In genomic region chr19:17766543-17767131, GRCh38 we compare ENCODE assay signal across 1 cellular context.
TF ChIP-seq lines count a peak whose summit lies in the region.

No MANE protein-coding gene starts in this region.

TF ChIP-seq in A549, 52 proteins besides CTCF, POLR2A, EP300 and RAD21 (continued from another document):
- no peak for TF ChIP-seq REST (IDR thresholded peaks at IDR 0.05)
- no peak for TF ChIP-seq NR3C1 (IDR thresholded peaks at IDR 0.05)
- no peak for TF ChIP-seq KDM1A (IDR thresholded peaks at IDR 0.05; ENCODE audit: low read depth)
- TF ChIP-seq ZFP36 (IDR thresholded peaks at IDR 0.05; ENCODE audit: borderline replicate concordance, partially characterized antibody) = no peak
- no peak for TF ChIP-seq NPAS2 (CRISPR knock-in tag; IDR thresholded peaks at IDR 0.05; ENCODE audit: borderline replicate concordance)
- TF ChIP-seq HOXB13 (CRISPR knock-in tag; IDR thresholded peaks at IDR 0.05; ENCODE audit: low read depth) = no peak
- peak; percentile 91 for TF ChIP-seq ESRRA (IDR thresholded peaks at IDR 0.05; ENCODE audit: borderline replicate concordance, low read length)
- no peak for TF ChIP-seq ZNF302 (CRISPR knock-in tag; IDR thresholded peaks at IDR 0.05)
- TF ChIP-seq KDM5A (IDR thresholded peaks at IDR 0.05) = peak; percentile 40; the same call in 1 of the 2 replicates
- 0 out of 3 replicates have a peak, but pooled peaks have one; percentile 27 for TF ChIP-seq BCL3 (IDR thresholded peaks at IDR 0.05)
- TF ChIP-seq CBX2 (IDR thresholded peaks at IDR 0.05; ENCODE audit: borderline replicate concordance, low read depth) = no peak
- TF ChIP-seq, protein P1, sequence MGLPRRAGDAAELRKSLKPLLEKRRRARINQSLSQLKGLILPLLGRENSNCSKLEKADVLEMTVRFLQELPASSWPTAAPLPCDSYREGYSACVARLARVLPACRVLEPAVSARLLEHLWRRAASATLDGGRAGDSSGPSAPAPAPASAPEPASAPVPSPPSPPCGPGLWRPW (IDR thresholded peaks at IDR 0.05) = no peak
TF ChIP-seq in A549: peak in this region for 7.
